ENCODE assay signal across 8 cellular contexts in genomic region chr19:4971424-4971793, GRCh38. TPM values are rescaled to one million over a fixed set of nuclear protein-coding genes. Genes with fewer than 3 reads are reported as not detected.
DNase-seq lines count a peak whose midpoint lies in the region; ATAC-seq and TF ChIP-seq lines count a peak whose summit lies in the region.

No MANE protein-coding gene starts in this region.

- H3K9me3 ChIP-seq in thoracic aorta, result no peaks in the 10 kb centered on the region

- CTCF ChIA-PET in GM10248 (lab: Yijun Ruan, JAX), result interaction anchor here (1.1 kb wide), 1 partner anchor 59 kb away, joined by 3 read pairs; no protein-coding TSS in a partner anchor

- H3K4me1 ChIP-seq in thoracic aorta (ENCODE audit: control insufficient read depth in 1 of 2, low read depth in 2 of 2), result peaks cover 26 to 47% of the 10 kb centered on the region in 2 donors

- no peaks in the 10 kb centered on the region for H3K27me3 ChIP-seq in thoracic aorta (replicated peaks; ENCODE audit: insufficient read depth)

- in situ Hi-C loops in astrocyte of the spinal cord (cut with HindIII; ENCODE audit: low sequenced_read_pairs), result no loop called here

- ATAC-seq in left colon (peak; percentile 35), thoracic aorta (ENCODE audit: insufficient number of reproducible peaks, low FRiP score, low read depth) (no peak), GM21737 (IDR thresholded peaks at IDR 0.05; ENCODE audit: unreplicated experiment) (no peak)

- DNase-seq in GM10248 (ENCODE audit: extremely low spot score) (peak; percentile 62), NCI-H2196 treated with DMSO at 0.1 percent for 48 hours (lab: John Stamatoyannopoulos, UW; ENCODE audit: unreplicated experiment) (peak; percentile 12), astrocyte of the spinal cord (ENCODE audit: low read depth, low spot score) (peak; percentile 17), left colon (peak; percentile 64 to 70), thoracic aorta (ENCODE audit: low spot score) (no peak), A172 (ENCODE audit: low spot score) (no peak), NCI-H1436 (lab: John Stamatoyannopoulos, UW) (no peak)

- H3K36me3 ChIP-seq in thoracic aorta, result no peaks in the 10 kb centered on the region

- no peak overlapping the region for H3K27ac ChIP-seq in thoracic aorta

- intact Hi-C loops in left colon (cut with DNase I, micrococcal nuclease), result no loop called here

- no peak for TF ChIP-seq CTCF in GM10248 (IDR thresholded peaks at IDR 0.05; ENCODE audit: control extremely low read depth, extremely low read depth, low read depth, missing control alignments)
- no peak for TF ChIP-seq CTCF in astrocyte of the spinal cord (IDR thresholded peaks at IDR 0.05; ENCODE audit: low read depth, low read length)
- TF ChIP-seq CTCF in thoracic aorta (IDR thresholded peaks at IDR 0.05), result no peak

- POLR2A ChIA-PET in GM10248 (lab: Yijun Ruan, JAX), result interaction anchor here (0.5 to 0.6 kb wide), 2 partner anchors 53 to 590 kb away, joined by 3 to 5 read pairs; no protein-coding TSS in a partner anchor

- H3K4me3 ChIP-seq in astrocyte of the spinal cord (ENCODE audit: low read depth, low read length) (peak overlapping the region; percentile 86), thoracic aorta (peak overlapping the region; percentile 76)

RNA-seq across cellular contexts. Expression of gene KDM4B, which starts 2.5 kb away (rescaled TPM):
- total RNA-seq in left colon, result 10 to 100 TPM; 43.9 to 46.2 TPM
- 10 to 100 TPM; 49.1 to 54.0 TPM for total RNA-seq in thoracic aorta
- total RNA-seq in A172 (2014; rRNA removed; shearing (Covaris generic)), result 13.4 and 16.4 TPM in 2 replicates

Comparison
In these comparisons a context has a peak if more than half of its experiments do, and no peak if none do; other contexts are left out.
1. DNase-seq: peak in GM10248 (single experiment), NCI-H2196 treated with DMSO at 0.1 percent for 48 hours (single experiment), astrocyte of the spinal cord (single experiment) and left colon (2 of 2); none in thoracic aorta (single experiment), A172 (single experiment) and NCI-H1436 (single experiment).